ENCODE assay signal across 1 cellular context in genomic region chr3:536417-536813, GRCh38.
TF ChIP-seq lines count a peak whose summit lies in the region.

No MANE protein-coding gene starts in this region.

TF ChIP-seq in GM23338, 12 proteins besides CTCF, POLR2A, EP300 and RAD21 (continued from another document):
- TF ChIP-seq, protein P1, sequence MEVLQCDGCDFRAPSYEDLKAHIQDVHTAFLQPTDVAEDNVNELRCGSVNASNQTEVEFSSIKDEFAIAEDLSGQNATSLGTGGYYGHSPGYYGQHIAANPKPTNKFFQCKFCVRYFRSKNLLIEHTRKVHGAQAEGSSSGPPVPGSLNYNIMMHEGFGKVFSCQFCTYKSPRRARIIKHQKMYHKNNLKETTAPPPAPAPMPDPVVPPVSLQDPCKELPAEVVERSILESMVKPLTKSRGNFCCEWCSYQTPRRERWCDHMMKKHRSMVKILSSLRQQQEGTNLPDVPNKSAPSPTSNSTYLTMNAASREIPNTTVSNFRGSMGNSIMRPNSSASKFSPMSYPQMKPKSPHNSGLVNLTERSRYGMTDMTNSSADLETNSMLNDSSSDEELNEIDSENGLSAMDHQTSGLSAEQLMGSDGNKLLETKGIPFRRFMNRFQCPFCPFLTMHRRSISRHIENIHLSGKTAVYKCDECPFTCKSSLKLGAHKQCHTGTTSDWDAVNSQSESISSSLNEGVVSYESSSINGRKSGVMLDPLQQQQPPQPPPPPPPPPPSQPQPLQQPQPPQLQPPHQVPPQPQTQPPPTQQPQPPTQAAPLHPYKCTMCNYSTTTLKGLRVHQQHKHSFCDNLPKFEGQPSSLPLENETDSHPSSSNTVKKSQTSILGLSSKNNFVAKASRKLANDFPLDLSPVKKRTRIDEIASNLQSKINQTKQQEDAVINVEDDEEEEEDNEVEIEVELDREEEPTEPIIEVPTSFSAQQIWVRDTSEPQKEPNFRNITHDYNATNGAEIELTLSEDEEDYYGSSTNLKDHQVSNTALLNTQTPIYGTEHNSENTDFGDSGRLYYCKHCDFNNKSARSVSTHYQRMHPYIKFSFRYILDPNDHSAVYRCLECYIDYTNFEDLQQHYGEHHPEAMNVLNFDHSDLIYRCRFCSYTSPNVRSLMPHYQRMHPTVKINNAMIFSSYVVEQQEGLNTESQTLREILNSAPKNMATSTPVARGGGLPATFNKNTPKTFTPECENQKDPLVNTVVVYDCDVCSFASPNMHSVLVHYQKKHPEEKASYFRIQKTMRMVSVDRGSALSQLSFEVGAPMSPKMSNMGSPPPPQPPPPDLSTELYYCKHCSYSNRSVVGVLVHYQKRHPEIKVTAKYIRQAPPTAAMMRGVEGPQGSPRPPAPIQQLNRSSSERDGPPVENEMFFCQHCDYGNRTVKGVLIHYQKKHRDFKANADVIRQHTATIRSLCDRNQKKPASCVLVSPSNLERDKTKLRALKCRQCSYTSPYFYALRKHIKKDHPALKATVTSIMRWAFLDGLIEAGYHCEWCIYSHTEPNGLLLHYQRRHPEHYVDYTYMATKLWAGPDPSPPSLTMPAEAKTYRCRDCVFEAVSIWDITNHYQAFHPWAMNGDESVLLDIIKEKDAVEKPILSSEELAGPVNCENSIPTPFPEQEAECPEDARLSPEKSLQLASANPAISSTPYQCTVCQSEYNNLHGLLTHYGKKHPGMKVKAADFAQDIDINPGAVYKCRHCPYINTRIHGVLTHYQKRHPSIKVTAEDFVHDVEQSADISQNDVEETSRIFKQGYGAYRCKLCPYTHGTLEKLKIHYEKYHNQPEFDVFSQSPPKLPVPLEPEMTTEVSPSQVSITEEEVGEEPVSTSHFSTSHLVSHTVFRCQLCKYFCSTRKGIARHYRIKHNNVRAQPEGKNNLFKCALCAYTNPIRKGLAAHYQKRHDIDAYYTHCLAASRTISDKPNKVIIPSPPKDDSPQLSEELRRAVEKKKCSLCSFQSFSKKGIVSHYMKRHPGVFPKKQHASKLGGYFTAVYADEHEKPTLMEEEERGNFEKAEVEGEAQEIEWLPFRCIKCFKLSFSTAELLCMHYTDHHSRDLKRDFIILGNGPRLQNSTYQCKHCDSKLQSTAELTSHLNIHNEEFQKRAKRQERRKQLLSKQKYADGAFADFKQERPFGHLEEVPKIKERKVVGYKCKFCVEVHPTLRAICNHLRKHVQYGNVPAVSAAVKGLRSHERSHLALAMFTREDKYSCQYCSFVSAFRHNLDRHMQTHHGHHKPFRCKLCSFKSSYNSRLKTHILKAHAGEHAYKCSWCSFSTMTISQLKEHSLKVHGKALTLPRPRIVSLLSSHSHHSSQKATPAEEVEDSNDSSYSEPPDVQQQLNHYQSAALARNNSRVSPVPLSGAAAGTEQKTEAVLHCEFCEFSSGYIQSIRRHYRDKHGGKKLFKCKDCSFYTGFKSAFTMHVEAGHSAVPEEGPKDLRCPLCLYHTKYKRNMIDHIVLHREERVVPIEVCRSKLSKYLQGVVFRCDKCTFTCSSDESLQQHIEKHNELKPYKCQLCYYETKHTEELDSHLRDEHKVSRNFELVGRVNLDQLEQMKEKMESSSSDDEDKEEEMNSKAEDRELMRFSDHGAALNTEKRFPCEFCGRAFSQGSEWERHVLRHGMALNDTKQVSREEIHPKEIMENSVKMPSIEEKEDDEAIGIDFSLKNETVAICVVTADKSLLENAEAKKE (CRISPR knock-in tag; IDR thresholded peaks at IDR 0.05) = no peak
- TF ChIP-seq NANOG (IDR thresholded peaks at IDR 0.05; ENCODE audit: borderline replicate concordance) (no peak), ZNF331 (CRISPR knock-in tag; IDR thresholded peaks at IDR 0.05; ENCODE audit: low read depth) (no peak), EZH2phosphoT487 (IDR thresholded peaks at IDR 0.05; ENCODE audit: unreplicated experiment) (no peak)
- TF ChIP-seq, protein P2, sequence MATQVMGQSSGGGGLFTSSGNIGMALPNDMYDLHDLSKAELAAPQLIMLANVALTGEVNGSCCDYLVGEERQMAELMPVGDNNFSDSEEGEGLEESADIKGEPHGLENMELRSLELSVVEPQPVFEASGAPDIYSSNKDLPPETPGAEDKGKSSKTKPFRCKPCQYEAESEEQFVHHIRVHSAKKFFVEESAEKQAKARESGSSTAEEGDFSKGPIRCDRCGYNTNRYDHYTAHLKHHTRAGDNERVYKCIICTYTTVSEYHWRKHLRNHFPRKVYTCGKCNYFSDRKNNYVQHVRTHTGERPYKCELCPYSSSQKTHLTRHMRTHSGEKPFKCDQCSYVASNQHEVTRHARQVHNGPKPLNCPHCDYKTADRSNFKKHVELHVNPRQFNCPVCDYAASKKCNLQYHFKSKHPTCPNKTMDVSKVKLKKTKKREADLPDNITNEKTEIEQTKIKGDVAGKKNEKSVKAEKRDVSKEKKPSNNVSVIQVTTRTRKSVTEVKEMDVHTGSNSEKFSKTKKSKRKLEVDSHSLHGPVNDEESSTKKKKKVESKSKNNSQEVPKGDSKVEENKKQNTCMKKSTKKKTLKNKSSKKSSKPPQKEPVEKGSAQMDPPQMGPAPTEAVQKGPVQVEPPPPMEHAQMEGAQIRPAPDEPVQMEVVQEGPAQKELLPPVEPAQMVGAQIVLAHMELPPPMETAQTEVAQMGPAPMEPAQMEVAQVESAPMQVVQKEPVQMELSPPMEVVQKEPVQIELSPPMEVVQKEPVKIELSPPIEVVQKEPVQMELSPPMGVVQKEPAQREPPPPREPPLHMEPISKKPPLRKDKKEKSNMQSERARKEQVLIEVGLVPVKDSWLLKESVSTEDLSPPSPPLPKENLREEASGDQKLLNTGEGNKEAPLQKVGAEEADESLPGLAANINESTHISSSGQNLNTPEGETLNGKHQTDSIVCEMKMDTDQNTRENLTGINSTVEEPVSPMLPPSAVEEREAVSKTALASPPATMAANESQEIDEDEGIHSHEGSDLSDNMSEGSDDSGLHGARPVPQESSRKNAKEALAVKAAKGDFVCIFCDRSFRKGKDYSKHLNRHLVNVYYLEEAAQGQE (IDR thresholded peaks at IDR 0.05; ENCODE audit: unreplicated experiment) = no peak
